In the genomic region with DNA sequence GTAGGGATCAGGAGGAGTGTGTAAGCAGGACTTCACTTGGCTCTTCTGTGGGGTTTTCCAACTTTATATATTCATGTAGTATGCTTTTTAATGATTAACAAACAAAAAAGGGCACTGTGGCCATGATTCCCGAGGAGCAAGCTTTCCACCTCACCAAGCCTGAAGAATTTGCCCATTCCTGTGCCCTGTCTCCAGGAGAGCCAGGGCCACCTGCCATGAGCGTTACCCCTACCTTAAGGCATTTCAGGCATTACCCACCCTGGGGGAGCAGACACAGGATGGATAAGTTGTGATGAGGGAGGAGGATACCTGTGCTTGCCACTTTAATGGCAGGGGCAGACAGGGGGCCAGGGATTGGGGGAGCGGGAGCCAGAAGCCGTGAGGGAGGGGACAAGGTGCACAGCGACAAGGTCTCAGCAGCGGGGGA, we compare ENCODE assay signal across 16 cellular contexts. TPM values are rescaled to one million over a fixed set of nuclear protein-coding genes. Genes with fewer than 3 reads are reported as not detected.
"Had no signal": no experiment of that assay in that cellular context is flagged by ENCODE, and none has a peak within 500 bp of the region (broad histone marks: within the 10 kb centered on the region; RNA-seq: fewer than 3 reads in every experiment).

No MANE protein-coding gene starts in this region.

- DNase-seq: activated CD4-positive, alpha-beta T cell treated with anti-CD3 and anti-CD28 coated beads, Interleukin-2, amount 50 U/mL, for 1 hour; activated gamma-delta T cell treated with Interleukin-2 at 50 U/mL for 16 hours; activated naive CD8-positive, alpha-beta T cell treated with anti-CD3 and anti-CD28 coated beads, Interleukin-2, amount 10 ng/mL, durations not matched to agents 7 days and 5 days; brain microvascular endothelial cell; cortex of kidney; effector memory CD4-positive, alpha-beta T cell; heart right ventricle; left ventricle myocardium inferior; sigmoid colon; spleen; stimulated activated CD4-positive, alpha-beta T cell treated with anti-CD3 and anti-CD28 coated beads, Interleukin-1b, Interleukin-23, amount 100 ng/mL, for 48 hours; SW 1271 had no signal

- H3K4me3 Mint-ChIP-seq: activated naive CD8-positive, alpha-beta T cell treated with anti-CD3 and anti-CD28 coated beads, Interleukin-2, amount 10 ng/mL, durations not matched to agents 7 days and 5 days; natural killer cell treated with Interleukin-12 subunit alpha and Interleukin-12 subunit beta and Interleukin-15 and Interleukin-18, amount 100 ng/mL, for 72 hours had no signal

- H3K9me3 Mint-ChIP-seq: activated naive CD8-positive, alpha-beta T cell treated with anti-CD3 and anti-CD28 coated beads, Interleukin-2, amount 10 ng/mL, durations not matched to agents 7 days and 5 days; natural killer cell treated with Interleukin-12 subunit alpha and Interleukin-12 subunit beta and Interleukin-15 and Interleukin-18, amount 100 ng/mL, for 72 hours had no signal

- H3K27ac Mint-ChIP-seq: activated naive CD8-positive, alpha-beta T cell treated with anti-CD3 and anti-CD28 coated beads, Interleukin-2, amount 10 ng/mL, durations not matched to agents 7 days and 5 days had no signal

- ATAC-seq: activated CD4-positive, CD25-positive, alpha-beta regulatory T cell treated with anti-CD3 and anti-CD28 coated beads, Interleukin-2, amount 50 U/mL, for 24 hours; heart right ventricle; natural killer cell treated with Interleukin-12 subunit alpha and Interleukin-12 subunit beta and Interleukin-15 and Interleukin-18, amount 100 ng/mL, for 72 hours had no signal

- H3K4me3 ChIP-seq: heart right ventricle, left ventricle myocardium inferior, prostate gland, sigmoid colon, spleen had no signal

- H3K9me3 ChIP-seq: heart right ventricle, left ventricle myocardium inferior, prostate gland, sigmoid colon, spleen had no signal

- H3K27me3 ChIP-seq: brain microvascular endothelial cell, spleen had no signal

- H3K4me1 ChIP-seq: left ventricle myocardium inferior, sigmoid colon had no signal

- H3K27ac ChIP-seq: brain microvascular endothelial cell, heart right ventricle, left ventricle myocardium inferior, prostate gland, sigmoid colon, spleen had no signal

- H3K36me3 ChIP-seq: brain microvascular endothelial cell, heart right ventricle, left ventricle myocardium inferior, prostate gland, sigmoid colon, spleen had no signal

- H3K36me3 Mint-ChIP-seq: activated naive CD8-positive, alpha-beta T cell treated with anti-CD3 and anti-CD28 coated beads, Interleukin-2, amount 10 ng/mL, durations not matched to agents 7 days and 5 days; natural killer cell treated with Interleukin-12 subunit alpha and Interleukin-12 subunit beta and Interleukin-15 and Interleukin-18, amount 100 ng/mL, for 72 hours had no signal

- H3K27me3 Mint-ChIP-seq: natural killer cell treated with Interleukin-12 subunit alpha and Interleukin-12 subunit beta and Interleukin-15 and Interleukin-18, amount 100 ng/mL, for 72 hours had no signal

RNA-seq across cellular contexts. Expression of a gene that starts 3.0 kb away (rescaled TPM):
- polyA plus RNA-seq: fibroblast of lung had no signal
